8 cellular contexts compared by ENCODE assay signal in genomic region chr6:119032428-119032827, GRCh38. TPM values are rescaled to one million over a fixed set of nuclear protein-coding genes. Genes with fewer than 3 reads are reported as not detected.
"Had no signal": no experiment of that assay in that cellular context is flagged by ENCODE, and none has a peak within 500 bp of the region (broad histone marks: within the 10 kb centered on the region; RNA-seq: fewer than 3 reads in every experiment).

No MANE protein-coding gene starts in this region.

- H2AFZ ChIP-seq: GM23248 had no signal

- H3K27ac Mint-ChIP-seq: IgD-negative memory B cell had no signal

- ATAC-seq: HCT116 had no signal

- H3K36me3 ChIP-seq: HAP-1 had no signal

- H3K4me1 Mint-ChIP-seq: IgD-negative memory B cell had no signal

- H3K4me3 ChIP-seq: GM23248, HAP-1 had no signal

- DNase-seq: GM23248, GOT3, H7, KG1 had no signal

- H3K9me3 ChIP-seq: HAP-1 had no signal

- H3K27me3 Mint-ChIP-seq: IgD-negative memory B cell had no signal

- H3K9ac ChIP-seq: GM23248 had no signal

- H3K9me3 Mint-ChIP-seq: IgD-negative memory B cell had no signal

- H3K4me3 Mint-ChIP-seq: IgD-negative memory B cell had no signal

- H3K36me3 Mint-ChIP-seq: IgD-negative memory B cell had no signal

- H3K27ac ChIP-seq: GM23248, HL-60 had no signal

RNA-seq across cellular contexts. Expression of gene FAM184A, which starts 46.0 kb away (rescaled TPM):
- total RNA-seq: GM23248 had no signal
